ENCODE assay signal across 20 cellular contexts in genomic region chr4:26874110-26874509, GRCh38. TPM values are rescaled to one million over a fixed set of nuclear protein-coding genes. Genes with fewer than 3 reads are reported as not detected.
DNase-seq lines count a peak whose midpoint lies in the region; ATAC-seq and TF ChIP-seq lines count a peak whose summit lies in the region.
"Had no signal": no experiment of that assay in that cellular context is flagged by ENCODE, and none has a peak within 500 bp of the region (broad histone marks: within the 10 kb centered on the region; RNA-seq: fewer than 3 reads in every experiment).

No MANE protein-coding gene starts in this region.

- no peaks in the 10 kb centered on the region for H3K27me3 ChIP-seq in BLaER1 treated with 17β-estradiol and CSF1 and Interleukin-3, amounts not matched to agents 10 nM and 100 nM
- no peaks in the 10 kb centered on the region for H3K27me3 ChIP-seq in CD4-positive, alpha-beta memory T cell (ENCODE audit: insufficient read depth, low read length)
- H3K27me3 ChIP-seq in SK-N-SH (ENCODE audit: insufficient read depth), result no peaks in the 10 kb centered on the region
- H3K27me3 ChIP-seq: MG63 had no signal

- no peak for TF ChIP-seq CTCF in GM13977 (IDR thresholded peaks at IDR 0.05; ENCODE audit: extremely low read depth, insufficient read depth, missing control alignments)
- TF ChIP-seq CTCF in SK-N-SH (IDR thresholded peaks at IDR 0.05), result no peak

- no peaks in the 10 kb centered on the region for H3K9me2 ChIP-seq in SK-N-SH

- peaks cover 17 to 65% (median 44%) of the 10 kb centered on the region in 11 experiments for H3K9me3 ChIP-seq in BLaER1 treated with 17β-estradiol and CSF1 and Interleukin-3, amounts not matched to agents 10 nM and 100 nM (replicated peaks in 1 of 11)
- no peaks in the 10 kb centered on the region for H3K9me3 ChIP-seq in CD4-positive, alpha-beta memory T cell (ENCODE audit: control insufficient read depth in 1 of 2, low read length in 2 of 2)
- no peaks in the 10 kb centered on the region for H3K9me3 ChIP-seq in SK-N-SH
- H3K9me3 ChIP-seq: lower lobe of right lung, MG63 had no signal

- no peaks in the 10 kb centered on the region for H3K27me3 Mint-ChIP-seq in CD4-positive, alpha-beta memory T cell
- no peaks in the 10 kb centered on the region for H3K27me3 Mint-ChIP-seq in activated T-helper 17 cell treated with anti-CD3 and anti-CD28 coated beads, Interleukin-2, amount 50 U/mL, for 72 hours
- no peaks in the 10 kb centered on the region for H3K27me3 Mint-ChIP-seq in memory B cell

- peak overlapping the region in 8 of 11 experiments; percentile 9 to 51 (median 32); a peak in 9 of 22 replicates for H3K27ac ChIP-seq in BLaER1 treated with 17β-estradiol and CSF1 and Interleukin-3, amounts not matched to agents 10 nM and 100 nM
- peak overlapping the region; percentile 53 for H3K27ac ChIP-seq in CD4-positive, alpha-beta memory T cell (ENCODE audit: low read depth, low read length)
- no peak overlapping the region for H3K27ac ChIP-seq in SK-N-SH (ENCODE audit: low read depth in 2 of 2, low read length in 1 of 2)
- H3K27ac ChIP-seq: lower lobe of right lung had no signal

- H3F3A ChIP-seq in SK-N-SH (replicated peaks; ENCODE audit: insufficient read depth), result peaks cover 4% of the 10 kb centered on the region

- no peak for ATAC-seq in activated T-helper 17 cell treated with anti-CD3 and anti-CD28 coated beads, Interleukin-2, amount 50 U/mL, for 72 hours (replicated peaks)
- ATAC-seq in memory B cell (ENCODE audit: low read depth) (no peak), GM18498 (IDR thresholded peaks at IDR 0.05; ENCODE audit: unreplicated experiment) (no peak)

- DNase-seq in CD4-positive, alpha-beta memory T cell, result no peak
- DNase-seq in memory B cell (ENCODE audit: low spot score in 2 of 2) (no peak), GF-D8 (lab: John Stamatoyannopoulos, UW) (no peak), GM13977 (ENCODE audit: low spot score) (no peak), SK-N-SH (no peak)
- DNase-seq: AML-193; HCEC 1CT; lower lobe of right lung; MG63; NCI-H1436 treated with DMSO at 0.1 percent for 48 hours; NCI-H2171; NCI-H748 treated with DMSO at 0.1 percent for 48 hours; OCI-M1; posterior cingulate gyrus; SHP77 treated with DMSO at 0.1 percent for 48 hours; stimulated activated CD4-positive, alpha-beta T cell treated with anti-CD3 and anti-CD28 coated beads, Interleukin-4, amount 100 ng/mL, for 1 hour had no signal

- H3K79me2 ChIP-seq in SK-N-SH (ENCODE audit: insufficient read depth), result peaks cover 8% of the 10 kb centered on the region

- no peak overlapping the region for H3K9ac ChIP-seq in BLaER1 treated with 17β-estradiol and CSF1 and Interleukin-3, amounts not matched to agents 10 nM and 100 nM
- no peak overlapping the region for H3K9ac ChIP-seq in SK-N-SH

- peak overlapping the region; percentile 74 to 95 (median 89) for H3K27ac Mint-ChIP-seq in CD4-positive, alpha-beta memory T cell
- H3K27ac Mint-ChIP-seq in activated T-helper 17 cell treated with anti-CD3 and anti-CD28 coated beads, Interleukin-2, amount 50 U/mL, for 72 hours, result peak overlapping the region; percentile 90
- H3K27ac Mint-ChIP-seq in memory B cell, result peak overlapping the region; percentile 85

- TF ChIP-seq RAD21 in SK-N-SH (IDR thresholded peaks at IDR 0.05; ENCODE audit: low read length), result no peak

- peaks cover 8 to 93% (median 55%) of the 10 kb centered on the region in 11 experiments; a peak in 20 of 22 replicates for H3K36me3 ChIP-seq in BLaER1 treated with 17β-estradiol and CSF1 and Interleukin-3, amounts not matched to agents 10 nM and 100 nM
- no peaks in the 10 kb centered on the region for H3K36me3 ChIP-seq in CD4-positive, alpha-beta memory T cell (ENCODE audit: insufficient read depth, low read length)
- H3K36me3 ChIP-seq in SK-N-SH (replicated peaks in 1 of 2; ENCODE audit: control insufficient read depth in 1 of 2, insufficient read depth in 2 of 2, low read length in 1 of 2), result no peaks in the 10 kb centered on the region
- H3K36me3 ChIP-seq: lower lobe of right lung, MG63 had no signal

- peak overlapping the region in 9 of 11 experiments; percentile 18 to 60 (median 51); a peak in 13 of 22 replicates for H3K4me2 ChIP-seq in BLaER1 treated with 17β-estradiol and CSF1 and Interleukin-3, amounts not matched to agents 10 nM and 100 nM
- H3K4me2 ChIP-seq in SK-N-SH, result no peak overlapping the region

- H3K4me3 Mint-ChIP-seq in CD4-positive, alpha-beta memory T cell, result peak overlapping the region in 2 of 8 donors; percentile 6 to 31
- peak overlapping the region; percentile 69 for H3K4me3 Mint-ChIP-seq in activated T-helper 17 cell treated with anti-CD3 and anti-CD28 coated beads, Interleukin-2, amount 50 U/mL, for 72 hours
- no peak overlapping the region for H3K4me3 Mint-ChIP-seq in memory B cell

- intact Hi-C loops in CD4-positive, alpha-beta memory T cell (cut with micrococcal nuclease), result no loop called here

- peaks cover 0 to 67% (median 15%) of the 10 kb centered on the region in 11 experiments; a peak in 11 of 22 replicates for H4K20me1 ChIP-seq in BLaER1 treated with 17β-estradiol and CSF1 and Interleukin-3, amounts not matched to agents 10 nM and 100 nM
- H4K20me1 ChIP-seq in SK-N-SH (ENCODE audit: insufficient read depth), result no peaks in the 10 kb centered on the region

- 95% methylated on average over 3 of the region's 7 CpGs for WGBS in SK-N-SH (ENCODE audit: low lambda C conversion rate)

- H3K36me3 Mint-ChIP-seq in CD4-positive, alpha-beta memory T cell, result peaks cover 12 to 20% of the 10 kb centered on the region in 2 donors
- H3K36me3 Mint-ChIP-seq in activated T-helper 17 cell treated with anti-CD3 and anti-CD28 coated beads, Interleukin-2, amount 50 U/mL, for 72 hours (ENCODE audit: low read depth), result peaks cover 14% of the 10 kb centered on the region
- peaks cover 22% of the 10 kb centered on the region for H3K36me3 Mint-ChIP-seq in memory B cell

- H2AFZ ChIP-seq in SK-N-SH (ENCODE audit: low read depth), result no peak overlapping the region

- H3K4me3 ChIP-seq in BLaER1 treated with 17β-estradiol and CSF1 and Interleukin-3, amounts not matched to agents 10 nM and 100 nM, result no peak overlapping the region
- H3K4me3 ChIP-seq in CD4-positive, alpha-beta memory T cell (ENCODE audit: low read length in 2 of 2), result no peak overlapping the region
- no peak overlapping the region for H3K4me3 ChIP-seq in SK-N-SH (ENCODE audit: low read depth in 2 of 2, low read length in 1 of 2)
- H3K4me3 ChIP-seq: lower lobe of right lung, MG63, skin epidermis had no signal

- CTCF ChIA-PET in CD4-positive, alpha-beta memory T cell (lab: Charles Lee; ENCODE audit: partially characterized antibody), result interaction anchor here (0.8 to 2.9 kb wide), 5 partner anchors 10 to 133 kb away, joined by 3 to 14 read pairs (median 3); no protein-coding TSS in a partner anchor
- CTCF ChIA-PET in SK-N-SH (lab: Yijun Ruan, JAX), result interaction anchor here (1.0 kb wide), 1 partner anchor 61 kb away, joined by 3 read pairs; no protein-coding TSS in a partner anchor

- in situ Hi-C loops in GM13977 (cut with MboI; ENCODE audit: low pct_unique_long_range_greater_than_20kb, low sequenced_read_pairs, unreplicated experiment), result no loop called here

- TF ChIP-seq EP300 in SK-N-SH (IDR thresholded peaks at IDR 0.05; ENCODE audit: borderline replicate concordance in 1 of 2, low read depth in 1 of 2, low read length in 1 of 2), result no peak

- H3K4me1 Mint-ChIP-seq in CD4-positive, alpha-beta memory T cell, result peaks cover 66 to 82% (median 75%) of the 10 kb centered on the region in 4 donors
- peaks cover 41% of the 10 kb centered on the region for H3K4me1 Mint-ChIP-seq in activated T-helper 17 cell treated with anti-CD3 and anti-CD28 coated beads, Interleukin-2, amount 50 U/mL, for 72 hours
- H3K4me1 Mint-ChIP-seq in memory B cell, result peaks cover 47% of the 10 kb centered on the region

- POLR2A ChIA-PET in CD4-positive, alpha-beta memory T cell (lab: Charles Lee; ENCODE audit: partially characterized antibody), result interaction anchor here (1.1 to 4.2 kb wide), 5 partner anchors 8 to 130 kb away, joined by 3 to 50 read pairs (median 30); partner anchors contain the start of gene STIM2
- POLR2A ChIA-PET in SK-N-SH (lab: Yijun Ruan, JAX), result no interaction called here

- peaks cover 16 to 40% (median 34%) of the 10 kb centered on the region in 10 experiments for H3K4me1 ChIP-seq in BLaER1 treated with 17β-estradiol and CSF1 and Interleukin-3, amounts not matched to agents 10 nM and 100 nM
- H3K4me1 ChIP-seq in CD4-positive, alpha-beta memory T cell (ENCODE audit: insufficient read depth, low read length), result peaks cover 85% of the 10 kb centered on the region
- H3K4me1 ChIP-seq in SK-N-SH (ENCODE audit: control insufficient read depth in 1 of 2, insufficient read depth in 2 of 2, low read depth in 1 of 2, low read length in 1 of 2), result peaks cover 8 to 9% of the 10 kb centered on the region in 2 experiments; a peak in 3 of 4 replicates

- H3K9me3 Mint-ChIP-seq in CD4-positive, alpha-beta memory T cell, result peaks cover 0 to 4% (median under 1%) of the 10 kb centered on the region in 8 donors
- peaks cover 5% of the 10 kb centered on the region for H3K9me3 Mint-ChIP-seq in activated T-helper 17 cell treated with anti-CD3 and anti-CD28 coated beads, Interleukin-2, amount 50 U/mL, for 72 hours
- H3K9me3 Mint-ChIP-seq in memory B cell, result peaks cover 7% of the 10 kb centered on the region

TF ChIP-seq in SK-N-SH, 30 proteins besides CTCF, POLR2A, EP300 and RAD21 (continues in another document):
- TF ChIP-seq RXRA (IDR thresholded peaks at IDR 0.05; ENCODE audit: borderline replicate concordance, low read depth) (no peak), TCF12 (IDR thresholded peaks at IDR 0.05) (no peak), POLR2AphosphoS5 (IDR thresholded peaks at IDR 0.05; ENCODE audit: low read depth, low read length) (no peak), EZH2phosphoT487 (IDR thresholded peaks at IDR 0.05; ENCODE audit: borderline replicate concordance, low read depth) (no peak), JUND (IDR thresholded peaks at IDR 0.05) (no peak), FOXJ3 (CRISPR knock-in tag; IDR thresholded peaks at IDR 0.05) (no peak), YY1 (IDR thresholded peaks at IDR 0.05; ENCODE audit: low read depth) (no peak)
- TF ChIP-seq, protein P1, sequence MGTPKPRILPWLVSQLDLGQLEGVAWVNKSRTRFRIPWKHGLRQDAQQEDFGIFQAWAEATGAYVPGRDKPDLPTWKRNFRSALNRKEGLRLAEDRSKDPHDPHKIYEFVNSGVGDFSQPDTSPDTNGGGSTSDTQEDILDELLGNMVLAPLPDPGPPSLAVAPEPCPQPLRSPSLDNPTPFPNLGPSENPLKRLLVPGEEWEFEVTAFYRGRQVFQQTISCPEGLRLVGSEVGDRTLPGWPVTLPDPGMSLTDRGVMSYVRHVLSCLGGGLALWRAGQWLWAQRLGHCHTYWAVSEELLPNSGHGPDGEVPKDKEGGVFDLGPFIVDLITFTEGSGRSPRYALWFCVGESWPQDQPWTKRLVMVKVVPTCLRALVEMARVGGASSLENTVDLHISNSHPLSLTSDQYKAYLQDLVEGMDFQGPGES (IDR thresholded peaks at IDR 0.05; ENCODE audit: low read depth, low read length), result no peak

RNA-seq across cellular contexts. Expression of gene STIM2, which starts 13.5 kb away (rescaled TPM):
- 10 to 100 TPM; 84.6 to 91.7 TPM for total RNA-seq in CD4-positive, alpha-beta memory T cell
- polyA plus RNA-seq in CD4-positive, alpha-beta memory T cell, result 10 to 100 TPM; 23.8 to 40.7 TPM
- 10 to 100 TPM; 38.4 to 39.6 TPM for total RNA-seq in activated T-helper 17 cell treated with anti-CD3 and anti-CD28 coated beads, Interleukin-2, amount 50 U/mL, for 72 hours
- polyA plus RNA-seq in SK-N-SH (2012; rRNA removed), result 14.7 and 18.9 TPM in 2 replicates
- polyA plus RNA-seq in SK-N-SH (2012; cell fraction: cytosol; rRNA removed), result 7.5 and 8.2 TPM in 2 replicates
- 26.0 and 48.9 TPM in 2 replicates for polyA plus RNA-seq in SK-N-SH (2012; cell fraction: nucleus; rRNA removed)

Comparison
In these comparisons a context has a peak if more than half of its experiments do, and no peak if none do; other contexts are left out.
1. H3K27ac ChIP-seq: peak in BLaER1 treated with 17β-estradiol and CSF1 and Interleukin-3, amounts not matched to agents 10 nM and 100 nM (8 of 11) and CD4-positive, alpha-beta memory T cell (single experiment); none in SK-N-SH (0 of 2).
2. Peak in every context shown above with its lines, with median percentiles within 50 percentile points of each other: H3K27ac Mint-ChIP-seq.